In genomic region chr1:248714248-248714647, GRCh38 we compare ENCODE assay signal across 20 cellular contexts. TPM values are rescaled to one million over a fixed set of nuclear protein-coding genes. Genes with fewer than 3 reads are reported as not detected.
DNase-seq lines count a peak whose midpoint lies in the region; ATAC-seq, FAIRE-seq and TF ChIP-seq lines count a peak whose summit lies in the region.
"Had no signal": no experiment of that assay in that cellular context is flagged by ENCODE, and none has a peak within 500 bp of the region (broad histone marks: within the 10 kb centered on the region; RNA-seq: fewer than 3 reads in every experiment).

No MANE protein-coding gene starts in this region.

- DNase-seq in HepG2 (ENCODE audit: low spot score) (no peak), right lobe of liver (no peak), fibroblast of mammary gland (ENCODE audit: low read depth) (peak; percentile 12), NCI-H526 (lab: John Stamatoyannopoulos, UW) (no peak), HUDEP-2 (lab: John Stamatoyannopoulos, UW; ENCODE audit: unreplicated experiment in 76 of 76) (no peak)
- DNase-seq: ACHN; CD4-positive, alpha-beta T cell; EL; KBM-7; NCI-H1092 treated with DMSO at 0.1 percent for 48 hours; NCI-H1694; NCI-H2171; SHP77 treated with DMSO at 0.1 percent for 48 hours had no signal

- in situ Hi-C loops in HepG2 (cut with HindIII; ENCODE audit: extremely low pct_ligation_motif_present, low pct_unique_long_range_greater_than_20kb): no loop called here

- no peak for ATAC-seq in HepG2
- no peak for ATAC-seq in right lobe of liver
- ATAC-seq in HG02938 (IDR thresholded peaks at IDR 0.05; ENCODE audit: unreplicated experiment): no peak
- ATAC-seq in HG02610 (IDR thresholded peaks at IDR 0.05; ENCODE audit: unreplicated experiment): no peak

- H2AFZ ChIP-seq in HepG2 (ENCODE audit: low read length): no peak overlapping the region

- FAIRE-seq in HepG2 (lab: Jason Lieb, UNC) (no peak), TTC549 (lab: Jason Lieb, UNC) (peak; percentile 90)
- FAIRE-seq: H54, RCC 7860 had no signal

- no peaks in the 10 kb centered on the region for H4K20me1 ChIP-seq in HepG2 (ENCODE audit: insufficient read depth, low read length)

- no peak for TF ChIP-seq EP300 in HepG2 (IDR thresholded peaks at IDR 0.05; ENCODE audit: low read depth in 2 of 2, low read length in 2 of 2)
- TF ChIP-seq EP300 in HepG2 (CRISPR knock-in tag; IDR thresholded peaks at IDR 0.05; ENCODE audit: borderline replicate concordance): no peak

- CTCF ChIA-PET in HepG2 (lab: Yijun Ruan, JAX; ENCODE audit: low intra/inter-chr PET ratio, low total read pairs): no interaction called here

- no peak for TF ChIP-seq CTCF in HepG2 (CRISPR knock-in tag; IDR thresholded peaks at IDR 0.05)
- TF ChIP-seq CTCF in right lobe of liver (IDR thresholded peaks at IDR 0.05): no peak
- TF ChIP-seq CTCF in fibroblast of mammary gland (conservative IDR thresholded peaks at IDR 0.05; ENCODE audit: control insufficient read depth, insufficient read depth, low read depth, low read length): no peak

- no peak for TF ChIP-seq POLR2A in HepG2 (IDR thresholded peaks at IDR 0.05; ENCODE audit: insufficient read depth in 1 of 2, low read depth in 2 of 2, low read length in 2 of 2)
- no peak for TF ChIP-seq POLR2A in right lobe of liver (IDR thresholded peaks at IDR 0.05)

- H3K27me3 ChIP-seq in HepG2 (ENCODE audit: control insufficient read depth in 1 of 2, insufficient read depth in 2 of 2, low read length in 2 of 2): no peaks in the 10 kb centered on the region; a peak in 1 of 5 replicates
- H3K27me3 ChIP-seq in right lobe of liver: no peaks in the 10 kb centered on the region

- H3K27ac ChIP-seq in HepG2 (ENCODE audit: extremely low read length, insufficient read depth, low read length): no peak overlapping the region
- H3K27ac ChIP-seq in right lobe of liver: no peak overlapping the region

- BruUV-seq in HepG2 (replicated peaks; lab: Mats Ljungman, UMichigan): no TSS peak

- no peaks in the 10 kb centered on the region for H3K4me1 ChIP-seq in HepG2 (ENCODE audit: insufficient read depth, low read length)
- H3K4me1 ChIP-seq in right lobe of liver: no peaks in the 10 kb centered on the region

- no peaks in the 10 kb centered on the region for H3K79me2 ChIP-seq in HepG2 (ENCODE audit: insufficient read depth, low read length)

- POLR2A ChIA-PET in HepG2 (lab: Yijun Ruan, JAX): no interaction called here

- H3K4me2 ChIP-seq in HepG2 (ENCODE audit: low read depth, low read length): no peak overlapping the region

- no peak overlapping the region for H3K9ac ChIP-seq in HepG2 (ENCODE audit: insufficient read depth, low read depth, low read length)

- H3K9me3 ChIP-seq in HepG2 (ENCODE audit: low read length) (peaks cover 46% of the 10 kb centered on the region), right lobe of liver (no peaks in the 10 kb centered on the region)

- TF ChIP-seq RAD21 in HepG2 (CRISPR knock-in tag; IDR thresholded peaks at IDR 0.05): no peak

- H3K4me3 ChIP-seq in HepG2 (replicated peaks in 1 of 3; ENCODE audit: insufficient read depth in 1 of 3, low read depth in 2 of 3, low read length in 3 of 3) (no peak overlapping the region), right lobe of liver (no peak overlapping the region), fibroblast of mammary gland (ENCODE audit: control insufficient read depth, low read depth, low read length) (no peak overlapping the region)

- WGBS in HepG2 (ENCODE audit: low lambda C conversion rate): 7% methylated on average over 3 of the region's 3 CpGs
- WGBS in right lobe of liver (ENCODE audit: insufficient coverage, low coverage, low lambda C conversion rate, missing lambda C conversion rate): 33% methylated on average over 3 of the region's 3 CpGs

- H3K36me3 ChIP-seq in HepG2 (replicated peaks in 1 of 2; ENCODE audit: control insufficient read depth in 1 of 2, insufficient read depth in 2 of 2, low read length in 2 of 2): no peaks in the 10 kb centered on the region
- H3K36me3 ChIP-seq in right lobe of liver: no peaks in the 10 kb centered on the region

- intact Hi-C loops in HepG2 (cut with micrococcal nuclease; ENCODE audit: unreplicated experiment): no loop called here
- intact Hi-C loops in right lobe of liver (cut with DNase I): no loop called here

TF ChIP-seq in HepG2, 621 proteins besides CTCF, POLR2A, EP300 and RAD21 (continues in another document):
- TF ChIP-seq ZFP36 (IDR thresholded peaks at IDR 0.05; ENCODE audit: borderline replicate concordance, low read depth, low read length, partially characterized antibody): peak; percentile 92

RNA-seq across cellular contexts. Expression of gene OR14I1, which starts 11.7 kb away (rescaled TPM):
- total RNA-seq in HepG2 (2016; rRNA removed; fragmentation: Illumina TruSeq; extraction: Trizol) (not detected in 2 replicates), right lobe of liver (not detected)
- not detected in 2 replicates for total RNA-seq in HepG2 (2016; cell fraction: cytosol; rRNA removed; fragmentation: Illumina TruSeq; extraction: Trizol; ENCODE audit: low read depth)
- total RNA-seq in HepG2 (2016; cell fraction: insoluble cytoplasmic fraction; rRNA removed; fragmentation: Illumina TruSeq; extraction: Trizol): not detected in 2 replicates
- total RNA-seq in HepG2 (2016; cell fraction: membrane; rRNA removed; fragmentation: Illumina TruSeq; extraction: Trizol): not detected in 2 replicates
- not detected in 2 replicates for total RNA-seq in HepG2 (2016; cell fraction: nucleus; rRNA removed; fragmentation: Illumina TruSeq; extraction: Trizol)
- not detected in 2 replicates for polyA plus RNA-seq in HepG2 (2011; rRNA removed)
- not detected in 2 replicates for polyA plus RNA-seq in HepG2 (2011; cell fraction: cytosol; rRNA removed)
- not detected in 2 replicates for polyA plus RNA-seq in HepG2 (2011; cell fraction: nucleus; rRNA removed)
- not detected in 2 replicates for polyA plus RNA-seq in HepG2 (2012)
- not detected in 2 replicates for polyA plus RNA-seq in HepG2 (2016; cell fraction: cytosol; fragmentation: Illumina TruSeq; extraction: Trizol; ENCODE audit: low read depth)
- not detected in 2 replicates for polyA plus RNA-seq in HepG2 (2016; cell fraction: insoluble cytoplasmic fraction; fragmentation: Illumina TruSeq; extraction: Trizol; ENCODE audit: low read depth)
- polyA plus RNA-seq in HepG2 (2016; cell fraction: membrane; fragmentation: Illumina TruSeq; extraction: Trizol; ENCODE audit: low read depth): not detected in 2 replicates
- polyA plus RNA-seq in HepG2 (2016; cell fraction: nucleus; fragmentation: Illumina TruSeq; extraction: Trizol; ENCODE audit: insufficient read depth, low read depth): not detected in 2 replicates
- polyA minus RNA-seq in HepG2 (2011; rRNA and poly(A)+ RNA removed; ENCODE audit: low replicate concordance): not detected in 2 replicates
- polyA minus RNA-seq in HepG2 (2011; cell fraction: cytosol; rRNA and poly(A)+ RNA removed): not detected in 2 replicates
- not detected in 2 replicates for polyA minus RNA-seq in HepG2 (2011; cell fraction: nucleus; rRNA and poly(A)+ RNA removed)
- total RNA-seq: CD4-positive, alpha-beta T cell; NCI-H460 had no signal

RNA-seq across cellular contexts. Expression of gene LYPD8, which starts 41.3 kb away (rescaled TPM):
- not detected in 2 replicates for total RNA-seq in HepG2 (2016; rRNA removed; fragmentation: Illumina TruSeq; extraction: Trizol)
- not detected in 2 replicates for total RNA-seq in HepG2 (2016; cell fraction: cytosol; rRNA removed; fragmentation: Illumina TruSeq; extraction: Trizol; ENCODE audit: low read depth)
- total RNA-seq in HepG2 (2016; cell fraction: insoluble cytoplasmic fraction; rRNA removed; fragmentation: Illumina TruSeq; extraction: Trizol): not detected in 2 replicates
- total RNA-seq in HepG2 (2016; cell fraction: membrane; rRNA removed; fragmentation: Illumina TruSeq; extraction: Trizol): not detected in 2 replicates
- not detected in 2 replicates for total RNA-seq in HepG2 (2016; cell fraction: nucleus; rRNA removed; fragmentation: Illumina TruSeq; extraction: Trizol)
- not detected in 2 replicates for polyA plus RNA-seq in HepG2 (2011; rRNA removed)
- polyA plus RNA-seq in HepG2 (2011; cell fraction: cytosol; rRNA removed): not detected in 2 replicates
- polyA plus RNA-seq in HepG2 (2011; cell fraction: nucleus; rRNA removed): not detected in 2 replicates
- polyA plus RNA-seq in HepG2 (2012): not detected in 2 replicates
- polyA plus RNA-seq in HepG2 (2016; cell fraction: cytosol; fragmentation: Illumina TruSeq; extraction: Trizol; ENCODE audit: low read depth): not detected in 2 replicates
- not detected in 2 replicates for polyA plus RNA-seq in HepG2 (2016; cell fraction: insoluble cytoplasmic fraction; fragmentation: Illumina TruSeq; extraction: Trizol; ENCODE audit: low read depth)
- polyA plus RNA-seq in HepG2 (2016; cell fraction: membrane; fragmentation: Illumina TruSeq; extraction: Trizol; ENCODE audit: low read depth): not detected in 2 replicates
- polyA plus RNA-seq in HepG2 (2016; cell fraction: nucleus; fragmentation: Illumina TruSeq; extraction: Trizol; ENCODE audit: insufficient read depth, low read depth): not detected in 2 replicates
- 0.35 TPM in 1 of 2 replicates, not detected in the other for polyA minus RNA-seq in HepG2 (2011; rRNA and poly(A)+ RNA removed; ENCODE audit: low replicate concordance)
- polyA minus RNA-seq in HepG2 (2011; cell fraction: cytosol; rRNA and poly(A)+ RNA removed): not detected in 2 replicates
- not detected in 2 replicates for polyA minus RNA-seq in HepG2 (2011; cell fraction: nucleus; rRNA and poly(A)+ RNA removed)
- not detected for total RNA-seq in right lobe of liver
- total RNA-seq: CD4-positive, alpha-beta T cell; NCI-H460 had no signal

RNA-seq across cellular contexts. Expression of gene OR2T27, which starts 58.9 kb away (rescaled TPM):
- total RNA-seq in HepG2 (2016; rRNA removed; fragmentation: Illumina TruSeq; extraction: Trizol): not detected in 2 replicates
- not detected in 2 replicates for total RNA-seq in HepG2 (2016; cell fraction: cytosol; rRNA removed; fragmentation: Illumina TruSeq; extraction: Trizol; ENCODE audit: low read depth)
- total RNA-seq in HepG2 (2016; cell fraction: insoluble cytoplasmic fraction; rRNA removed; fragmentation: Illumina TruSeq; extraction: Trizol): not detected in 2 replicates
- total RNA-seq in HepG2 (2016; cell fraction: membrane; rRNA removed; fragmentation: Illumina TruSeq; extraction: Trizol): not detected in 2 replicates
- not detected in 2 replicates for total RNA-seq in HepG2 (2016; cell fraction: nucleus; rRNA removed; fragmentation: Illumina TruSeq; extraction: Trizol)
- not detected in 2 replicates for polyA plus RNA-seq in HepG2 (2011; rRNA removed)
- not detected in 2 replicates for polyA plus RNA-seq in HepG2 (2011; cell fraction: cytosol; rRNA removed)
- not detected in 2 replicates for polyA plus RNA-seq in HepG2 (2011; cell fraction: nucleus; rRNA removed)
- not detected in 2 replicates for polyA plus RNA-seq in HepG2 (2012)
- polyA plus RNA-seq in HepG2 (2016; cell fraction: cytosol; fragmentation: Illumina TruSeq; extraction: Trizol; ENCODE audit: low read depth): not detected in 2 replicates
- polyA plus RNA-seq in HepG2 (2016; cell fraction: insoluble cytoplasmic fraction; fragmentation: Illumina TruSeq; extraction: Trizol; ENCODE audit: low read depth): not detected in 2 replicates
- polyA plus RNA-seq in HepG2 (2016; cell fraction: membrane; fragmentation: Illumina TruSeq; extraction: Trizol; ENCODE audit: low read depth): not detected in 2 replicates
- not detected in 2 replicates for polyA plus RNA-seq in HepG2 (2016; cell fraction: nucleus; fragmentation: Illumina TruSeq; extraction: Trizol; ENCODE audit: insufficient read depth, low read depth)
- polyA minus RNA-seq in HepG2 (2011; rRNA and poly(A)+ RNA removed; ENCODE audit: low replicate concordance): not detected in 2 replicates
- not detected in 2 replicates for polyA minus RNA-seq in HepG2 (2011; cell fraction: cytosol; rRNA and poly(A)+ RNA removed)
- polyA minus RNA-seq in HepG2 (2011; cell fraction: nucleus; rRNA and poly(A)+ RNA removed): not detected in 2 replicates
- not detected for total RNA-seq in right lobe of liver
- total RNA-seq: CD4-positive, alpha-beta T cell; M059J; NCI-H460 had no signal
